In the genomic region with DNA sequence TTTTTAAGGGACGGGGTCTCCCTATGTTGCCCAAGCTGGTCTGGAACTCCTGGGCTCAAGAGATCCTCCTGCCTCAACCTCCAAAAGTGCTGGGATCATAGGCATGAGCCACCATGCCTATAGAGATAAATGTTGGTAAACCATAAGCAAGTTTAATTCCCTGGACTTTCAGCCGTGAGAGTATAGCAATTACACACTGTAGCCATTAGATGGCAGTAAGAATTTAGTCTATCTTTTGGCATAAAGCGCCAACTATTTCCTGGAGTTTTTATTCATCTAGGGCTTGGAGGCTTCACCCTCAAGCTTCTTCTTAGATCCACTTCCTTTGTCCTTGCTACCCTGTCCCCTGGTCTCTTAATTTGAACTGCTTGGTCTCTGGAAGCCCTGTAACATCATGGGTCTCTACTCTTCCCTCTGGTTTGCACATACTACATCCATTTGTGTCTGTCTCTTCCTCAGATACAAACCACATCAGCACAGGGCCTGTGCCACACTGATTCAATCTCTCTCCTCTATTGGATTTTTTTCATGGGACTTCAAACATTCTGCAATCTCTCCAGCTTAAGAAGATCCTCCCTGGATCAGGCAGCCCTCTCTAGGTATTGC, we compare ENCODE assay signal across 9 cellular contexts. TPM values are rescaled to one million over a fixed set of nuclear protein-coding genes. Genes with fewer than 3 reads are reported as not detected.
A peak's percentile ranks its signal among the peaks of the same experiment; 100 is the strongest.
DNase-seq lines count a peak whose midpoint lies in the region; ATAC-seq and TF ChIP-seq lines count a peak whose summit lies in the region.
"Had no signal": no experiment of that assay in that cellular context is flagged by ENCODE, and none has a peak within 500 bp of the region (broad histone marks: within the 10 kb centered on the region; RNA-seq: fewer than 3 reads in every experiment).

No MANE protein-coding gene starts in this region.

- H3K36me3 Mint-ChIP-seq in chondrocyte (ENCODE audit: low read depth), result no peaks in the 10 kb centered on the region

- H3K4me1 ChIP-seq in OCI-LY3 (ENCODE audit: low read length) (peaks cover 33% of the 10 kb centered on the region), lung (ENCODE audit: control insufficient read depth in 2 of 2, insufficient read depth in 2 of 2, low read length in 2 of 2) (no peaks in the 10 kb centered on the region)

- H3K36me3 ChIP-seq in OCI-LY3 (replicated peaks; ENCODE audit: low read depth, low read length), result no peaks in the 10 kb centered on the region
- no peaks in the 10 kb centered on the region for H3K36me3 ChIP-seq in lung (ENCODE audit: control insufficient read depth in 2 of 2, insufficient read depth in 2 of 2, low read length in 2 of 2)

- peak overlapping the region; percentile 86 for H3K27ac Mint-ChIP-seq in chondrocyte (ENCODE audit: unreplicated experiment)

- H2AFZ ChIP-seq in OCI-LY3 (ENCODE audit: low read depth, low read length), result peak overlapping the region; percentile 100

- peak overlapping the region; percentile 75 for H3K4me2 ChIP-seq in OCI-LY3 (ENCODE audit: low read length)

- H3K4me3 ChIP-seq in HL-60 (replicated peaks; ENCODE audit: insufficient read depth, low read length) (no peak overlapping the region), OCI-LY3 (ENCODE audit: low read length) (peak overlapping the region; percentile 65), lung (no peak overlapping the region)

- H3K9ac ChIP-seq in OCI-LY3 (ENCODE audit: low read length), result peak overlapping the region; percentile 59

- no peaks in the 10 kb centered on the region for H3K9me3 ChIP-seq in OCI-LY3 (ENCODE audit: insufficient read depth, low read length)
- H3K9me3 ChIP-seq in lung (ENCODE audit: control insufficient read depth in 2 of 2, insufficient read depth in 1 of 2, low read length in 1 of 2), result no peaks in the 10 kb centered on the region

- no peaks in the 10 kb centered on the region for H4K20me1 ChIP-seq in OCI-LY3 (ENCODE audit: insufficient read depth, low read length)

- peaks cover 6% of the 10 kb centered on the region for H3K27me3 ChIP-seq in HL-60 (ENCODE audit: insufficient read depth, poor library complexity, severe bottlenecking)
- H3K27me3 ChIP-seq in OCI-LY3 (ENCODE audit: low read depth, low read length), result no peaks in the 10 kb centered on the region
- H3K27me3 ChIP-seq in lung (ENCODE audit: control insufficient read depth, insufficient read depth), result no peaks in the 10 kb centered on the region

- no peak for DNase-seq in activated CD4-positive, CD25-positive, alpha-beta regulatory T cell (lab: John Stamatoyannopoulos, UW)
- DNase-seq in HL-60 (ENCODE audit: low read depth in 1 of 2, low spot score in 1 of 2), result peak in 1 of 2 experiments; percentile 18
- no peak for DNase-seq in chondrocyte (ENCODE audit: low spot score)
- DNase-seq in lung (ENCODE audit: low spot score), result no peak
- DNase-seq in ecto neural progenitor cell (ENCODE audit: low spot score), result no peak

- H3K27ac ChIP-seq in HL-60 (replicated peaks) (no peak overlapping the region), OCI-LY3 (ENCODE audit: low read length) (no peak overlapping the region), lung (ENCODE audit: low read depth in 1 of 2, low read length in 1 of 2) (no peak overlapping the region)
- H3K27ac ChIP-seq: epithelial cell of prostate had no signal

- peak; percentile 45 to 65 for ATAC-seq in activated CD4-positive, CD25-positive, alpha-beta regulatory T cell treated with anti-CD3 and anti-CD28 coated beads, Interleukin-2, amount 50 U/mL, for 24 hours
- ATAC-seq in GM21447 (IDR thresholded peaks at IDR 0.05; ENCODE audit: unreplicated experiment), result peak; percentile 61
- peak; percentile 86 for ATAC-seq in lung (ENCODE audit: insufficient read depth, low FRiP score)

- H3K4me1 Mint-ChIP-seq in chondrocyte (ENCODE audit: low read depth), result peaks cover 68% of the 10 kb centered on the region

- peaks cover 3% of the 10 kb centered on the region for H3K9me3 Mint-ChIP-seq in chondrocyte (ENCODE audit: low read depth)

- no peaks in the 10 kb centered on the region for H3K79me2 ChIP-seq in OCI-LY3 (ENCODE audit: low read length)

- TF ChIP-seq CTCF in HL-60 (IDR thresholded peaks at IDR 0.05; ENCODE audit: insufficient read depth, low read length), result peak; percentile 61
- TF ChIP-seq CTCF in OCI-LY3 (IDR thresholded peaks at IDR 0.05; ENCODE audit: low read depth, low read length), result peak; percentile 83
- TF ChIP-seq CTCF in chondrocyte (IDR thresholded peaks at IDR 0.05), result peak; percentile 89
- peak; percentile 46 for TF ChIP-seq CTCF in lung (IDR thresholded peaks at IDR 0.05; ENCODE audit: control extremely low read depth, extremely low read depth)

- WGBS in lung, 2 donors, result 17 to 26% methylated on average over 3 of the region's 3 CpGs

- H3K27me3 Mint-ChIP-seq in chondrocyte (ENCODE audit: low read depth), result no peaks in the 10 kb centered on the region

- no peak overlapping the region for H3K4me3 Mint-ChIP-seq in chondrocyte (ENCODE audit: unreplicated experiment)

RNA-seq across cellular contexts. Expression of a gene that starts 38.2 kb away (rescaled TPM):
- total RNA-seq in chondrocyte (not detected in 3 replicates), lung (not detected)
- polyA plus RNA-seq in lung, result not detected

RNA-seq across cellular contexts. Expression of a gene that starts 48.7 kb away (rescaled TPM):
- total RNA-seq in chondrocyte (not detected in 3 replicates), lung (not detected)
- polyA plus RNA-seq in lung, result not detected
